8 cellular contexts compared by ENCODE assay signal in genomic region chr6:35727935-35728662, GRCh38. TPM values are rescaled to one million over a fixed set of nuclear protein-coding genes. Genes with fewer than 3 reads are reported as not detected.
A peak's percentile ranks its signal among the peaks of the same experiment; 100 is the strongest.
DNase-seq lines count a peak whose midpoint lies in the region; ATAC-seq and TF ChIP-seq lines count a peak whose summit lies in the region.

No MANE protein-coding gene starts in this region.

- no peaks in the 10 kb centered on the region for H3K27me3 ChIP-seq in spleen (replicated peaks in 1 of 7)

- no peaks in the 10 kb centered on the region for H3K9me3 ChIP-seq in spleen

- POLR2A ChIA-PET in activated B cell treated with CpG ODN at 0.5 μM for 24 hours (lab: Charles Lee), result interaction anchor here (0.7 to 1.6 kb wide), 3 partner anchors 9 to 40 kb away, joined by 3 to 23 read pairs (median 3); partner anchors contain the start of gene FKBP5

- H3K36me3 Mint-ChIP-seq in activated B cell treated with CpG ODN at 0.5 μM for 24 hours (ENCODE audit: low read depth), result no peaks in the 10 kb centered on the region

- peak overlapping the region; percentile 68 for H3K27ac Mint-ChIP-seq in activated B cell treated with CpG ODN at 0.5 μM for 24 hours

- no peaks in the 10 kb centered on the region for H3K9me3 Mint-ChIP-seq in activated B cell treated with CpG ODN at 0.5 μM for 24 hours

- ATAC-seq in GM18505 (IDR thresholded peaks at IDR 0.05; ENCODE audit: unreplicated experiment) (peak; percentile 45), HG03045 (IDR thresholded peaks at IDR 0.05; ENCODE audit: unreplicated experiment) (peak; percentile 51), activated B cell treated with CpG ODN at 0.5 μM for 24 hours (ENCODE audit: low read depth) (peak; percentile 40)

- H3K4me1 ChIP-seq in spleen, result peaks cover 59 to 98% (median 92%) of the 10 kb centered on the region in 6 donors

- intact Hi-C loops in activated B cell treated with CpG ODN at 0.5 μM for 24 hours (cut with micrococcal nuclease), result loop anchor here (1.0 kb wide), 1 partner anchor 8 kb away; no protein-coding TSS in a partner anchor
- intact Hi-C loops in spleen (cut with DNase I; ENCODE audit: low total_unique reads), result loop anchor here (5.0 kb wide), 1 partner anchor 41 kb away; the partner anchor contains the start of gene FKBP5

- CTCF ChIA-PET in activated B cell treated with CpG ODN at 0.5 μM for 24 hours (lab: Charles Lee), result interaction anchor here (0.8 to 1.0 kb wide), 2 partner anchors 9 to 144 kb away, joined by 3 to 7 read pairs; partner anchors contain the start of gene ARMC12

- TF ChIP-seq POLR2A in GM18505 (IDR thresholded peaks at IDR 0.05; ENCODE audit: borderline replicate concordance, extremely low read depth, insufficient read depth, insufficient read length), result no peak
- peak in 1 of 3 donors; percentile 83 for TF ChIP-seq POLR2A in spleen (IDR thresholded peaks at IDR 0.05)

- no peak for TF ChIP-seq CTCF in activated B cell treated with CpG ODN at 0.5 μM for 24 hours (IDR thresholded peaks at IDR 0.05)
- TF ChIP-seq CTCF in cardiac fibroblast (IDR thresholded peaks at IDR 0.05; ENCODE audit: low read depth, low read length), result no peak
- peak in 4 of 11 experiments; percentile 3 to 33 (median 28) for TF ChIP-seq CTCF in spleen (IDR thresholded peaks at IDR 0.05 in 8 of 11, conservative IDR thresholded peaks at IDR 0.05 in 3 of 11)

- no peaks in the 10 kb centered on the region for H3K27me3 Mint-ChIP-seq in activated B cell treated with CpG ODN at 0.5 μM for 24 hours

- H3K4me3 ChIP-seq in cardiac fibroblast (replicated peaks in 1 of 2; ENCODE audit: low read depth in 2 of 2, low read length in 2 of 2), result peak overlapping the region; percentile 53 to 54
- peak overlapping the region; percentile 15 to 68 (median 45) for H3K4me3 ChIP-seq in spleen

- no peaks in the 10 kb centered on the region for H3K36me3 ChIP-seq in spleen

- peak overlapping the region; percentile 95 to 100 (median 100) for H3K27ac ChIP-seq in spleen

- peak; percentile 87 for DNase-seq in NCI-H226
- DNase-seq in activated B cell treated with CpG ODN at 0.5 μM for 24 hours, result peak; percentile 63
- DNase-seq in cardiac fibroblast (ENCODE audit: low read depth in 2 of 2), result peak; percentile 98 to 99
- peak; percentile 99 for DNase-seq in iris pigment epithelial cell (ENCODE audit: low read depth)
- DNase-seq in spleen, result peak; percentile 99
- no peak for DNase-seq in retina

- peak overlapping the region; percentile 79 for H3K4me3 Mint-ChIP-seq in activated B cell treated with CpG ODN at 0.5 μM for 24 hours

- H3K4me1 Mint-ChIP-seq in activated B cell treated with CpG ODN at 0.5 μM for 24 hours, result peaks cover 57% of the 10 kb centered on the region

- WGBS in spleen, 5 donors, result 1 to 5% (median 1%) methylated on average over 4 to 57 of the region's 57 CpGs

RNA-seq across cellular contexts. Expression of gene ARMC12, which starts 8.7 kb away (rescaled TPM):
- total RNA-seq in activated B cell treated with CpG ODN at 0.5 μM for 24 hours (0.89 and 1.1 TPM in 2 replicates), spleen (1 to 10 TPM in 2 of 7 donors, under 1 TPM in 5; 0.23 to 1.6 (median 0.97) TPM)
- polyA plus RNA-seq in spleen, result 1 to 10 TPM; 2.0 to 4.1 (median 2.7) TPM

RNA-seq across cellular contexts. Expression of gene FKBP5, which starts 39.4 kb away (rescaled TPM):
- total RNA-seq in activated B cell treated with CpG ODN at 0.5 μM for 24 hours, result 17.1 TPM in 2 replicates
- total RNA-seq in spleen, result 100 to 1,000 TPM in 5 of 7 donors, 10 to 100 TPM in 2; 39.9 to 368 (median 241) TPM
- 10 to 100 TPM; 23.8 to 88.9 (median 75.9) TPM for polyA plus RNA-seq in spleen

RNA-seq across cellular contexts. Expression of gene CLPSL2, which starts 48.3 kb away (rescaled TPM):
- total RNA-seq in activated B cell treated with CpG ODN at 0.5 μM for 24 hours (not detected in 2 replicates), spleen (not detected)
- not detected for polyA plus RNA-seq in spleen

RNA-seq across cellular contexts. Expression of gene CLPSL1, which starts 52.7 kb away (rescaled TPM):
- total RNA-seq in activated B cell treated with CpG ODN at 0.5 μM for 24 hours (not detected in 2 replicates), spleen (not detected)
- polyA plus RNA-seq in spleen, result not detected
